Comparison of ENCODE assay signal across 1 cellular context in genomic region chr15:60476713-60477112, GRCh38.
TF ChIP-seq lines count a peak whose summit lies in the region.

No MANE protein-coding gene starts in this region.

TF ChIP-seq in endothelial cell of umbilical vein, 7 proteins besides CTCF, POLR2A, EP300 and RAD21:
- no peak for TF ChIP-seq GATA2 (IDR thresholded peaks at IDR 0.05; ENCODE audit: insufficient read depth, insufficient read length, low read depth, low read length)
- TF ChIP-seq EZH2 (IDR thresholded peaks at IDR 0.05; ENCODE audit: borderline replicate concordance, low read depth, low read length, severe bottlenecking): no peak
- TF ChIP-seq MAX (IDR thresholded peaks at IDR 0.05; ENCODE audit: insufficient read depth, insufficient read length): no peak
- no peak for TF ChIP-seq POLR2AphosphoS5 (IDR thresholded peaks at IDR 0.05; ENCODE audit: insufficient read depth, low read depth, low read length)
- TF ChIP-seq JUN (IDR thresholded peaks at IDR 0.05; ENCODE audit: borderline replicate concordance, insufficient read depth, insufficient read length, low read depth): no peak
- TF ChIP-seq FOS (IDR thresholded peaks at IDR 0.05; ENCODE audit: borderline replicate concordance, insufficient read depth, low read length): no peak
